Comparison of ENCODE assay signal across 23 cellular contexts in the genomic region with DNA sequence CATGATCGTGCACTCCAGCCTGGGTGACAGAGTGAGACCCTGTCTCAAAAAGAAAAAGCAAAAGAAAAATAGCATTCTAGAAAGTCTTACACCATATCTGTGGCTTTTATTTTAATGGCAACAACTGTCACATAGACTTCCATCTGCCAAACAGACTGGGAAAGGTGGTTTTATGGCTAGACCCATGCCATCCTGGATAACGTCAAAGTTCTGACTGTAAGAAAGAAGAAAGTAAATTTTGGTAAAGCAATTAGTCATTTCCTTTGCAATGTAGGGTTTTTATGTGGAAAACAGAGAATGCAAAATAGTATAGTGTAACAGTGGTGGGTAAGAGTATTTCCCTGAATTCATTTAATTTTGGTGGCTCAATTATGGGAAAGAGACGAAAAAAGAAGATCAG.
DNase-seq lines count a peak whose midpoint lies in the region; ATAC-seq lines count a peak whose summit lies in the region.
"Had no signal": no experiment of that assay in that cellular context is flagged by ENCODE, and none has a peak within 500 bp of the region (broad histone marks: within the 10 kb centered on the region; RNA-seq: fewer than 3 reads in every experiment).

No MANE protein-coding gene starts in this region.

- no peaks in the 10 kb centered on the region for H3K9me3 Mint-ChIP-seq in activated CD4-positive, alpha-beta T cell treated with anti-CD3 and anti-CD28 coated beads, Interleukin-2, amount 10 ng/mL, durations not matched to agents 24 days and 14 days
- H3K9me3 Mint-ChIP-seq in activated naive CD4-positive, alpha-beta T cell treated with anti-CD3 and anti-CD28 coated beads for 36 hours, result no peaks in the 10 kb centered on the region
- no peaks in the 10 kb centered on the region for H3K9me3 Mint-ChIP-seq in stimulated activated naive CD8-positive, alpha-beta T cell treated with anti-CD3 and anti-CD28 coated beads, Interleukin-15, amount 100 ng/mL, for 72 hours
- no peaks in the 10 kb centered on the region for H3K9me3 Mint-ChIP-seq in stimulated activated effector memory CD8-positive, alpha-beta T cell treated with anti-CD3 and anti-CD28 coated beads, Interleukin-12 subunit alpha, Interleukin-12 subunit beta, amount 100 ng/mL, for 72 hours
- H3K9me3 Mint-ChIP-seq: CD14-positive monocyte; CD8-positive, alpha-beta memory T cell had no signal

- CTCF ChIA-PET in activated naive CD4-positive, alpha-beta T cell treated with anti-CD3 and anti-CD28 coated beads for 36 hours (lab: Charles Lee), result no interaction called here

- intact Hi-C loops in activated CD4-positive, alpha-beta T cell treated with anti-CD3 and anti-CD28 coated beads, Interleukin-2, amount 10 ng/mL, durations not matched to agents 24 days and 14 days (cut with micrococcal nuclease), result no loop called here
- intact Hi-C loops in activated naive CD4-positive, alpha-beta T cell treated with anti-CD3 and anti-CD28 coated beads for 36 hours (cut with micrococcal nuclease), result loop anchor here (1.0 kb wide), 2 partner anchors 20 to 339 kb away; no protein-coding TSS in a partner anchor

- H3K4me1 Mint-ChIP-seq in activated CD4-positive, alpha-beta T cell treated with anti-CD3 and anti-CD28 coated beads, Interleukin-2, amount 10 ng/mL, durations not matched to agents 24 days and 14 days, result peaks cover 23% of the 10 kb centered on the region
- peaks cover 14% of the 10 kb centered on the region for H3K4me1 Mint-ChIP-seq in activated naive CD4-positive, alpha-beta T cell treated with anti-CD3 and anti-CD28 coated beads for 36 hours (ENCODE audit: low read depth)
- peaks cover 24% of the 10 kb centered on the region for H3K4me1 Mint-ChIP-seq in stimulated activated naive CD8-positive, alpha-beta T cell treated with anti-CD3 and anti-CD28 coated beads, Interleukin-15, amount 100 ng/mL, for 72 hours
- no peaks in the 10 kb centered on the region for H3K4me1 Mint-ChIP-seq in stimulated activated effector memory CD8-positive, alpha-beta T cell treated with anti-CD3 and anti-CD28 coated beads, Interleukin-12 subunit alpha, Interleukin-12 subunit beta, amount 100 ng/mL, for 72 hours
- H3K4me1 Mint-ChIP-seq: CD4-positive, CD25-positive, alpha-beta regulatory T cell; CD8-positive, alpha-beta memory T cell had no signal

- no peaks in the 10 kb centered on the region for H3K27me3 Mint-ChIP-seq in activated CD4-positive, alpha-beta T cell treated with anti-CD3 and anti-CD28 coated beads, Interleukin-2, amount 10 ng/mL, durations not matched to agents 24 days and 14 days
- peaks cover 24% of the 10 kb centered on the region for H3K27me3 Mint-ChIP-seq in activated naive CD4-positive, alpha-beta T cell treated with anti-CD3 and anti-CD28 coated beads for 36 hours (ENCODE audit: low read depth)
- peaks cover 27% of the 10 kb centered on the region for H3K27me3 Mint-ChIP-seq in stimulated activated naive CD8-positive, alpha-beta T cell treated with anti-CD3 and anti-CD28 coated beads, Interleukin-15, amount 100 ng/mL, for 72 hours
- H3K27me3 Mint-ChIP-seq: CD4-positive, CD25-positive, alpha-beta regulatory T cell had no signal

- peak; percentile 54 for ATAC-seq in stimulated activated naive CD8-positive, alpha-beta T cell treated with anti-CD3 and anti-CD28 coated beads, Interleukin-15, amount 100 ng/mL, for 72 hours
- ATAC-seq in stimulated activated naive CD8-positive, alpha-beta T cell treated with anti-CD3 and anti-CD28 coated beads, Interleukin-15, Interleukin-2, amounts not matched to agents 100 U/mL and 50 U/mL, for 24 hours, result no peak
- ATAC-seq in stimulated activated effector memory CD8-positive, alpha-beta T cell treated with anti-CD3 and anti-CD28 coated beads, Interleukin-12 subunit alpha, Interleukin-12 subunit beta, amount 100 ng/mL, for 72 hours, result no peak
- ATAC-seq: GM12878 had no signal

- H3K27ac Mint-ChIP-seq in activated CD4-positive, alpha-beta T cell treated with anti-CD3 and anti-CD28 coated beads, Interleukin-2, amount 10 ng/mL, durations not matched to agents 24 days and 14 days, result no peak overlapping the region
- H3K27ac Mint-ChIP-seq in activated naive CD4-positive, alpha-beta T cell treated with anti-CD3 and anti-CD28 coated beads for 36 hours, result no peak overlapping the region
- H3K27ac Mint-ChIP-seq in stimulated activated naive CD8-positive, alpha-beta T cell treated with anti-CD3 and anti-CD28 coated beads, Interleukin-15, amount 100 ng/mL, for 72 hours, result no peak overlapping the region
- H3K27ac Mint-ChIP-seq in stimulated activated effector memory CD8-positive, alpha-beta T cell treated with anti-CD3 and anti-CD28 coated beads, Interleukin-12 subunit alpha, Interleukin-12 subunit beta, amount 100 ng/mL, for 72 hours, result no peak overlapping the region
- H3K27ac Mint-ChIP-seq: CD14-positive monocyte; CD4-positive, alpha-beta memory T cell; CD4-positive, CD25-positive, alpha-beta regulatory T cell; CD8-positive, alpha-beta memory T cell had no signal

- peak overlapping the region; percentile 24 for H3K4me3 Mint-ChIP-seq in activated CD4-positive, alpha-beta T cell treated with anti-CD3 and anti-CD28 coated beads, Interleukin-2, amount 10 ng/mL, durations not matched to agents 24 days and 14 days
- no peak overlapping the region for H3K4me3 Mint-ChIP-seq in activated naive CD4-positive, alpha-beta T cell treated with anti-CD3 and anti-CD28 coated beads for 36 hours
- no peak overlapping the region for H3K4me3 Mint-ChIP-seq in stimulated activated naive CD8-positive, alpha-beta T cell treated with anti-CD3 and anti-CD28 coated beads, Interleukin-15, amount 100 ng/mL, for 72 hours
- no peak overlapping the region for H3K4me3 Mint-ChIP-seq in stimulated activated effector memory CD8-positive, alpha-beta T cell treated with anti-CD3 and anti-CD28 coated beads, Interleukin-12 subunit alpha, Interleukin-12 subunit beta, amount 100 ng/mL, for 72 hours
- H3K4me3 Mint-ChIP-seq: CD14-positive monocyte; CD4-positive, alpha-beta memory T cell; CD4-positive, CD25-positive, alpha-beta regulatory T cell; CD8-positive, alpha-beta memory T cell had no signal

- H3K36me3 Mint-ChIP-seq in activated CD4-positive, alpha-beta T cell treated with anti-CD3 and anti-CD28 coated beads, Interleukin-2, amount 10 ng/mL, durations not matched to agents 24 days and 14 days (ENCODE audit: low read depth), result no peaks in the 10 kb centered on the region
- H3K36me3 Mint-ChIP-seq in activated naive CD4-positive, alpha-beta T cell treated with anti-CD3 and anti-CD28 coated beads for 36 hours (ENCODE audit: low read depth), result no peaks in the 10 kb centered on the region
- no peaks in the 10 kb centered on the region for H3K36me3 Mint-ChIP-seq in stimulated activated effector memory CD8-positive, alpha-beta T cell treated with anti-CD3 and anti-CD28 coated beads, Interleukin-12 subunit alpha, Interleukin-12 subunit beta, amount 100 ng/mL, for 72 hours
- H3K36me3 Mint-ChIP-seq: CD14-positive monocyte; CD4-positive, alpha-beta memory T cell; CD4-positive, CD25-positive, alpha-beta regulatory T cell; CD8-positive, alpha-beta memory T cell had no signal

- no peak for DNase-seq in activated CD4-positive, alpha-beta T cell treated with anti-CD3 and anti-CD28 coated beads, Interleukin-2, amount 10 ng/mL, durations not matched to agents 24 days and 14 days
- no peak for DNase-seq in activated CD4-positive, alpha-beta T cell treated with anti-CD3 and anti-CD28 coated beads for 48 hours
- DNase-seq in activated naive CD4-positive, alpha-beta T cell treated with anti-CD3 and anti-CD28 coated beads for 36 hours, result peak; percentile 19
- no peak for DNase-seq in activated naive CD4-positive, alpha-beta T cell (lab: John Stamatoyannopoulos, UW)
- no peak for DNase-seq in stimulated activated naive CD8-positive, alpha-beta T cell treated with anti-CD3 and anti-CD28 coated beads, Interleukin-15, amount 100 ng/mL, for 72 hours
- DNase-seq in stimulated activated naive CD8-positive, alpha-beta T cell treated with anti-CD3 and anti-CD28 coated beads, Interleukin-15, Interleukin-2, amounts not matched to agents 100 U/mL and 50 U/mL, for 24 hours, result no peak
- DNase-seq in stimulated activated effector memory CD8-positive, alpha-beta T cell treated with anti-CD3 and anti-CD28 coated beads, Interleukin-12 subunit alpha, Interleukin-12 subunit beta, amount 100 ng/mL, for 72 hours (ENCODE audit: low spot score in 2 of 2), result no peak
- DNase-seq: 8988T; ACHN; BE2C; C1 segment of cervical spinal cord; CD4-positive, alpha-beta memory T cell; CD4-positive, CD25-positive, alpha-beta regulatory T cell; CD8-positive, alpha-beta memory T cell; COR-L47; DMS 273 treated with DMSO at 0.1 percent for 48 hours; DMS153; DMS79; DND-41; EL; GDM1 had no signal
